In the genomic region with DNA sequence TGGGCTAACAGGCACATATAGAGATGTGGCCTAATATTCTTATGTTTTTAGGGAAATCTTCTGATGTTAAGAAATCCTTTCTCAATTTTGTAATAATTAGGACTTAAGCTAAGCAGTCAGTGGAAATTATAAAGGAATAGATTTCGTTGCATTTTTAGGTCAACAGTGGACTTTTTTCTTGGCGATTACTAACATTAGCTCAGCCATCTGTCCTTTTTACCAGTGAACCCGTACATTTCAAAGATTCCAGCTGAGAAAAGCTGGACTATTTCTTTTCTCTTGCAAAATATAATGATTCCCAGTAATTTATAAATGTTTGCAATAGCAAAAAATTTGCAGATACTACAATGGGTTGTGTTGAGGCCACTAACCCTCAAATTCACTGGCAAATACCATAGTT, we compare ENCODE assay signal across 34 cellular contexts. TPM values are rescaled to one million over a fixed set of nuclear protein-coding genes. Genes with fewer than 3 reads are reported as not detected.
"Had no signal": no experiment of that assay in that cellular context is flagged by ENCODE, and none has a peak within 500 bp of the region (broad histone marks: within the 10 kb centered on the region; RNA-seq: fewer than 3 reads in every experiment).

No MANE protein-coding gene starts in this region.

- H3K27me3 ChIP-seq: esophagus squamous epithelium, gastrocnemius medialis, heart right ventricle, left lung had no signal

- H3K4me1 ChIP-seq: esophagus squamous epithelium, gastrocnemius medialis, heart right ventricle, left lung, lower lobe of right lung had no signal

- H3K9me3 Mint-ChIP-seq: dendritic cell treated with granulocyte-macrophage colony-stimulating factor and Interleukin-4, amounts not matched to agents 40 ng/mL and 50 ng/mL, for 4 days; endodermal cell had no signal

- ATAC-seq: effector memory CD8-positive, alpha-beta T cell; esophagus mucosa; gastrocnemius medialis; heart right ventricle; left cardiac atrium; left lung; left ventricle myocardium superior; lower lobe of right lung; mucosa of descending colon; naive thymus-derived CD8-positive, alpha-beta T cell had no signal

- H3K9me3 ChIP-seq: esophagus squamous epithelium, gastrocnemius medialis, heart right ventricle, left lung, lower lobe of right lung, mucosa of descending colon had no signal

- FAIRE-seq: endometrium, islet of Langerhans, keratinocyte had no signal

- H3K27ac Mint-ChIP-seq: dendritic cell treated with granulocyte-macrophage colony-stimulating factor and Interleukin-4, amounts not matched to agents 40 ng/mL and 50 ng/mL, for 4 days; effector memory CD8-positive, alpha-beta T cell; endodermal cell; mesothelial cell of epicardium; naive B cell; naive thymus-derived CD8-positive, alpha-beta T cell had no signal

- H3K36me3 ChIP-seq: esophagus squamous epithelium, gastrocnemius medialis, heart right ventricle, left lung, lower lobe of right lung had no signal

- H3K27me3 Mint-ChIP-seq: dendritic cell treated with granulocyte-macrophage colony-stimulating factor and Interleukin-4, amounts not matched to agents 40 ng/mL and 50 ng/mL, for 4 days; effector memory CD8-positive, alpha-beta T cell; naive B cell had no signal

- H3K4me3 ChIP-seq: esophagus squamous epithelium, gastrocnemius medialis, heart right ventricle, left lung, lower lobe of right lung, mucosa of descending colon had no signal

- H3K27ac ChIP-seq: epithelial cell of prostate, esophagus squamous epithelium, gastrocnemius medialis, heart right ventricle, left lung, lower lobe of right lung had no signal

- DNase-seq: cortex of kidney; effector CD8-positive, alpha-beta T cell; effector memory CD8-positive, alpha-beta T cell; endodermal cell; erythroblast; esophagus squamous epithelium; foreskin fibroblast; foreskin melanocyte; gastrocnemius medialis; glutamatergic neuron; head of caudate nucleus; heart right ventricle; hippocampal formation; left cardiac atrium; left lung; left ventricle myocardium superior; lower lobe of right lung; mesenchymal stem cell; mucosa of descending colon; naive B cell; naive thymus-derived CD8-positive, alpha-beta T cell had no signal

- H3K4me1 Mint-ChIP-seq: endodermal cell; naive B cell; naive thymus-derived CD8-positive, alpha-beta T cell had no signal

- H3K4me3 Mint-ChIP-seq: dendritic cell treated with granulocyte-macrophage colony-stimulating factor and Interleukin-4, amounts not matched to agents 40 ng/mL and 50 ng/mL, for 4 days; effector memory CD8-positive, alpha-beta T cell; endodermal cell; mesothelial cell of epicardium; naive B cell; naive thymus-derived CD8-positive, alpha-beta T cell had no signal

- H3K36me3 Mint-ChIP-seq: mesothelial cell of epicardium; naive B cell; naive thymus-derived CD8-positive, alpha-beta T cell had no signal

RNA-seq across cellular contexts. Expression of a gene that starts 54.9 kb away (rescaled TPM):
- total RNA-seq: dermis microvascular lymphatic vessel endothelial cell; esophagus mucosa; gastrocnemius medialis; glomerular endothelial cell; heart right ventricle; left cardiac atrium; left lung; left ventricle myocardium superior; lower leg skin; lower lobe of right lung; lung microvascular endothelial cell; mesenteric fat pad; myocyte; naive thymus-derived CD8-positive, alpha-beta T cell had no signal
- polyA plus RNA-seq: heart right ventricle; naive thymus-derived CD8-positive, alpha-beta T cell had no signal
